Comparison of ENCODE assay signal across 24 cellular contexts in the genomic region with DNA sequence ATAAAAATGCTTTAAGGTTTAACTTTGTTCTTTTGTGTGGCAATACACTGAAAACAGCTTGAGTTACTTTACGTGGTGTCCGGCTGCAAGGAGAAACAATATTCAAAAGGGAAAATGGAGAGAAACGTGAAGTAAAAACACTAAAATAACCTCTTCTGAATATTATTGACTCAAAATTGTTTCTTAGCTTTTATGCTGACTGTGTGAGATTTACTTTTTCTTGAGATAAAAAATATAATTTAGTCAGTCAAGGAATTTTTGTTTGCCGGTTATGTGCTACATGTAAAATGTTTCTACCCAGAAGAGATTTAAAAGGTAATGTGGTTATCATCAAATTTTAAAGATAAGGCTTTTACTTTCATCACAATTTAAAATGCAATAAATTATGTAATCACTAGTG.
DNase-seq lines count a peak whose midpoint lies in the region; ATAC-seq, FAIRE-seq and TF ChIP-seq lines count a peak whose summit lies in the region.
"Had no signal": no experiment of that assay in that cellular context is flagged by ENCODE, and none has a peak within 500 bp of the region (broad histone marks: within the 10 kb centered on the region; RNA-seq: fewer than 3 reads in every experiment).

No MANE protein-coding gene starts in this region.

- TF ChIP-seq EP300 in SK-N-SH (IDR thresholded peaks at IDR 0.05; ENCODE audit: borderline replicate concordance in 1 of 2, low read depth in 1 of 2, low read length in 1 of 2) (no peak), A549 (IDR thresholded peaks at IDR 0.05) (no peak), K562 (IDR thresholded peaks at IDR 0.05; ENCODE audit: low read length) (no peak)

- H3K27me3 ChIP-seq in SK-N-SH (ENCODE audit: insufficient read depth) = no peaks in the 10 kb centered on the region
- H3K27me3 ChIP-seq in K562 (ENCODE audit: control insufficient read depth in 2 of 2, insufficient read depth in 2 of 2, low read length in 2 of 2) = no peaks in the 10 kb centered on the region
- H3K27me3 ChIP-seq: BE2C, BLaER1 had no signal

- intact Hi-C loops in K562 (cut with micrococcal nuclease) = no loop called here

- no peaks in the 10 kb centered on the region for H3K79me2 ChIP-seq in SK-N-SH (ENCODE audit: insufficient read depth)
- no peaks in the 10 kb centered on the region for H3K79me2 ChIP-seq in K562 (ENCODE audit: control insufficient read depth, insufficient read depth, low read length)

- POLR2A ChIA-PET in SK-N-SH (lab: Yijun Ruan, JAX) = no interaction called here
- POLR2A ChIA-PET in A549 (lab: Yijun Ruan, JAX) = no interaction called here
- POLR2A ChIA-PET in K562 (lab: Yijun Ruan, JAX) = no interaction called here
- POLR2A ChIA-PET in activated CD8-positive, alpha-beta T cell treated with anti-CD3 and anti-CD28 coated beads, Interleukin-2, amount 10 ng/mL, durations not matched to agents 7 days and 5 days (lab: Charles Lee) = no interaction called here

- CTCF ChIA-PET in SK-N-SH (lab: Yijun Ruan, JAX) = interaction anchor here (1.4 kb wide), 1 partner anchor 8 kb away, joined by 3 read pairs; no protein-coding TSS in a partner anchor
- CTCF ChIA-PET in A549 (lab: Yijun Ruan, JAX) = no interaction called here
- CTCF ChIA-PET in K562 (lab: Yijun Ruan, JAX; ENCODE audit: low intra/inter-chr PET ratio) = no interaction called here
- CTCF ChIA-PET in activated CD8-positive, alpha-beta T cell treated with anti-CD3 and anti-CD28 coated beads, Interleukin-2, amount 10 ng/mL, durations not matched to agents 7 days and 5 days (lab: Charles Lee) = no interaction called here

- H3K4me2 ChIP-seq in SK-N-SH (no peak overlapping the region), A549 (no peak overlapping the region), K562 (ENCODE audit: insufficient read depth, low read length) (no peak overlapping the region)
- H3K4me2 ChIP-seq: BLaER1 had no signal

- 78% methylated on average over 4 of the region's 4 CpGs for WGBS in SK-N-SH (ENCODE audit: low lambda C conversion rate)
- 60% methylated on average over 4 of the region's 4 CpGs for WGBS in A549 (ENCODE audit: missing lambda C conversion rate)
- WGBS in K562 (ENCODE audit: insufficient coverage, low coverage, missing lambda C conversion rate) = 0% methylated on average over 4 of the region's 4 CpGs

- H3F3A ChIP-seq in SK-N-SH (replicated peaks; ENCODE audit: insufficient read depth) = no peaks in the 10 kb centered on the region

- ATAC-seq in SK-N-SH treated with all-trans-retinoic acid at 6 μM for 48 hours (no peak), A549 (no peak), K562 (no peak)
- no peak for ATAC-seq in activated CD8-positive, alpha-beta T cell treated with anti-CD3 and anti-CD28 coated beads, Interleukin-2, amount 10 ng/mL, durations not matched to agents 7 days and 5 days

- H3K9me2 ChIP-seq in SK-N-SH = no peaks in the 10 kb centered on the region

- H3K27me3 Mint-ChIP-seq in activated CD8-positive, alpha-beta T cell treated with anti-CD3 and anti-CD28 coated beads, Interleukin-2, amount 10 ng/mL, durations not matched to agents 7 days and 5 days (ENCODE audit: low read depth) = no peaks in the 10 kb centered on the region
- H3K27me3 Mint-ChIP-seq: CD4-positive, alpha-beta memory T cell; CD4-positive, CD25-positive, alpha-beta regulatory T cell; CD8-positive, alpha-beta memory T cell had no signal

- H3K9ac ChIP-seq in SK-N-SH (no peak overlapping the region), K562 (ENCODE audit: insufficient read depth in 1 of 2, low read depth in 2 of 2, low read length in 2 of 2) (no peak overlapping the region)
- H3K9ac ChIP-seq: BLaER1 had no signal

- in situ Hi-C loops in K562 (cut with MboI) = no loop called here

- no peak overlapping the region for H3K4me3 ChIP-seq in SK-N-SH (ENCODE audit: low read depth in 2 of 2, low read length in 1 of 2)
- H3K4me3 ChIP-seq in A549 = no peak overlapping the region
- no peak overlapping the region for H3K4me3 ChIP-seq in K562
- H3K4me3 ChIP-seq: BLaER1 had no signal

- H3K9me3 Mint-ChIP-seq in activated CD8-positive, alpha-beta T cell treated with anti-CD3 and anti-CD28 coated beads, Interleukin-2, amount 10 ng/mL, durations not matched to agents 7 days and 5 days (ENCODE audit: insufficient read depth) = no peaks in the 10 kb centered on the region

- no peak overlapping the region for H3K27ac ChIP-seq in SK-N-SH (ENCODE audit: low read depth in 2 of 2, low read length in 1 of 2)
- no peak overlapping the region for H3K27ac ChIP-seq in A549
- H3K27ac ChIP-seq in K562 (ENCODE audit: extremely low read depth, low read depth, low read length) = no peak overlapping the region
- H3K27ac ChIP-seq: 22Rv1, BLaER1 had no signal

- no peaks in the 10 kb centered on the region for H4K20me1 ChIP-seq in SK-N-SH (ENCODE audit: insufficient read depth)
- no peaks in the 10 kb centered on the region for H4K20me1 ChIP-seq in K562 (replicated peaks; ENCODE audit: control insufficient read depth, insufficient read depth, low read length)
- H4K20me1 ChIP-seq: BLaER1 had no signal

- TF ChIP-seq RAD21 in SK-N-SH (IDR thresholded peaks at IDR 0.05; ENCODE audit: low read length) = no peak
- TF ChIP-seq RAD21 in A549 (conservative IDR thresholded peaks at IDR 0.05 in 1 of 2, IDR thresholded peaks at IDR 0.05 in 1 of 2) = no peak
- no peak for TF ChIP-seq RAD21 in K562 (CRISPR knock-in tag; conservative IDR thresholded peaks at IDR 0.05 in 1 of 2, IDR thresholded peaks at IDR 0.05 in 1 of 2)

- no peaks in the 10 kb centered on the region for H3K36me3 Mint-ChIP-seq in activated CD8-positive, alpha-beta T cell treated with anti-CD3 and anti-CD28 coated beads, Interleukin-2, amount 10 ng/mL, durations not matched to agents 7 days and 5 days (ENCODE audit: low read depth)
- H3K36me3 Mint-ChIP-seq: CD14-positive monocyte; CD4-positive, alpha-beta memory T cell; CD4-positive, CD25-positive, alpha-beta regulatory T cell; CD8-positive, alpha-beta memory T cell had no signal

- no peak for DNase-seq in SK-N-SH
- no peak for DNase-seq in A549 (ENCODE audit: low read depth in 1 of 2, low spot score in 1 of 2)
- no peak for DNase-seq in K562 (ENCODE audit: extremely low read depth in 1 of 4, low spot score in 3 of 4)
- no peak for DNase-seq in activated CD8-positive, alpha-beta T cell treated with anti-CD3 and anti-CD28 coated beads, Interleukin-2, amount 10 ng/mL, durations not matched to agents 7 days and 5 days
- DNase-seq: ACHN; BE2C; C1 segment of cervical spinal cord; CD4-positive, alpha-beta memory T cell; CD4-positive, CD25-positive, alpha-beta regulatory T cell; CD8-positive, alpha-beta memory T cell; COR-L47; DMS 273 treated with DMSO at 0.1 percent for 48 hours; DMS153; DMS53; DMS79; DND-41; EL; GDM1 had no signal

- FAIRE-seq in A549 (lab: Jason Lieb, UNC) = no peak
- FAIRE-seq in K562 (lab: Jason Lieb, UNC) = no peak
- FAIRE-seq: GM12891, GM19239 had no signal

- H3K27ac Mint-ChIP-seq in activated CD8-positive, alpha-beta T cell treated with anti-CD3 and anti-CD28 coated beads, Interleukin-2, amount 10 ng/mL, durations not matched to agents 7 days and 5 days = no peak overlapping the region
- H3K27ac Mint-ChIP-seq: CD14-positive monocyte; CD4-positive, alpha-beta memory T cell; CD8-positive, alpha-beta memory T cell had no signal

- no peak overlapping the region for H3K4me3 Mint-ChIP-seq in activated CD8-positive, alpha-beta T cell treated with anti-CD3 and anti-CD28 coated beads, Interleukin-2, amount 10 ng/mL, durations not matched to agents 7 days and 5 days
- H3K4me3 Mint-ChIP-seq: CD14-positive monocyte; CD4-positive, alpha-beta memory T cell; CD4-positive, CD25-positive, alpha-beta regulatory T cell; CD8-positive, alpha-beta memory T cell had no signal

- no TSS peak for BruUV-seq in K562 (replicated peaks; lab: Mats Ljungman, UMichigan)

- H3K4me1 ChIP-seq in SK-N-SH (ENCODE audit: control insufficient read depth in 1 of 2, insufficient read depth in 2 of 2, low read depth in 1 of 2, low read length in 1 of 2) (no peaks in the 10 kb centered on the region), A549 (no peaks in the 10 kb centered on the region), K562 (replicated peaks in 1 of 2; ENCODE audit: control insufficient read depth in 2 of 2, insufficient read depth in 2 of 2, low read length in 2 of 2) (no peaks in the 10 kb centered on the region)
- H3K4me1 ChIP-seq: BE2C, BLaER1 had no signal

- TF ChIP-seq CTCF in SK-N-SH (IDR thresholded peaks at IDR 0.05) = no peak
- no peak for TF ChIP-seq CTCF in A549 (IDR thresholded peaks at IDR 0.05)
- TF ChIP-seq CTCF in K562 (IDR thresholded peaks at IDR 0.05 in 2 of 3, conservative IDR thresholded peaks at IDR 0.05 in 1 of 3; ENCODE audit: insufficient read depth in 2 of 3, low read depth in 1 of 3, low read length in 3 of 3) = no peak

- TF ChIP-seq POLR2A in A549 (IDR thresholded peaks at IDR 0.05; ENCODE audit: low read length) = no peak
- no peak for TF ChIP-seq POLR2A in K562 (conservative IDR thresholded peaks at IDR 0.05)

- no peaks in the 10 kb centered on the region for H3K9me1 ChIP-seq in K562 (ENCODE audit: control insufficient read depth, insufficient read depth, low read length)

- no peaks in the 10 kb centered on the region for H3K9me3 ChIP-seq in SK-N-SH
- H3K9me3 ChIP-seq in A549 = no peaks in the 10 kb centered on the region
- H3K9me3 ChIP-seq in K562 (replicated peaks; ENCODE audit: control insufficient read depth, insufficient read depth, low read depth, low read length) = no peaks in the 10 kb centered on the region
- H3K9me3 ChIP-seq: BE2C, BLaER1 had no signal

- H3K36me3 ChIP-seq in SK-N-SH (replicated peaks in 1 of 2; ENCODE audit: control insufficient read depth in 1 of 2, insufficient read depth in 2 of 2, low read length in 1 of 2) (no peaks in the 10 kb centered on the region), K562 (ENCODE audit: control insufficient read depth, insufficient read depth, low read length) (no peaks in the 10 kb centered on the region)
- H3K36me3 ChIP-seq: BE2C, BLaER1 had no signal

- H2AFZ ChIP-seq in SK-N-SH (ENCODE audit: low read depth) = no peak overlapping the region
- no peak overlapping the region for H2AFZ ChIP-seq in K562 (ENCODE audit: low read depth, low read length)

- H3K4me1 Mint-ChIP-seq in activated CD8-positive, alpha-beta T cell treated with anti-CD3 and anti-CD28 coated beads, Interleukin-2, amount 10 ng/mL, durations not matched to agents 7 days and 5 days (ENCODE audit: low read depth) = no peaks in the 10 kb centered on the region
- H3K4me1 Mint-ChIP-seq: CD14-positive monocyte; CD4-positive, alpha-beta memory T cell; CD4-positive, CD25-positive, alpha-beta regulatory T cell; CD8-positive, alpha-beta memory T cell had no signal

TF ChIP-seq in SK-N-SH treated with all-trans-retinoic acid at 6 μM for 48 hours, 23 proteins besides CTCF, POLR2A, EP300 and RAD21 (continues in another document):
- TF ChIP-seq ZFP30 (CRISPR knock-in tag; IDR thresholded peaks at IDR 0.05) = no peak

TF ChIP-seq in SK-N-SH, 30 proteins besides CTCF, POLR2A, EP300 and RAD21 (continues in another document):
- TF ChIP-seq CHD2 (IDR thresholded peaks at IDR 0.05; ENCODE audit: low read length, partially characterized antibody) = no peak

TF ChIP-seq in A549, 52 proteins besides CTCF, POLR2A, EP300 and RAD21 (continues in another document):
- TF ChIP-seq NFE2L2 (conservative IDR thresholded peaks at IDR 0.05; ENCODE audit: low read length) (no peak), HDAC2 (IDR thresholded peaks at IDR 0.05) (no peak)

TF ChIP-seq in K562, 482 proteins besides CTCF, POLR2A, EP300 and RAD21 (continues in another document):
- TF ChIP-seq ZNF316 (IDR thresholded peaks at IDR 0.05) = 0 out of 2 replicates have a peak, but pooled peaks have one; percentile 35
- no peak for TF ChIP-seq STAT5B (CRISPR knock-in tag; IDR thresholded peaks at IDR 0.05)
